In the genomic region with DNA sequence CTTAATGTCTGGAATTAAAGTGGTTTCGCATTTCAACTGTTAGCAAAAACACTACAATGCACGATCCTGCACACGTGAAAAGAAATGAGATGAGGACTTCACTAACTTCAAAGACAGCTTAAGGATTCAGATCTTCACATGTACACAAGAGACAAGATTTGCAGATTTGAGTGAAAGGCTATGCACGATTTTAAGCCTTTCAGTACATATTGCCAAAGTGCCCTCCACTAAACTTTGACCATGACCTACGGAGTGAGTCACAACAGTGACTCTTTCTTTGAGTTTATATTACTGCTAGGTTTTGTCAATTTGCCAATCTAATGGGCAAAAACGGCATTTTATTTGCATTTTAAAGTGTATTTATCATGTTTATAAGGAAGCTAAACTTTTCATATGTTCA, we compare ENCODE assay signal across 18 cellular contexts. TPM values are rescaled to one million over a fixed set of nuclear protein-coding genes. Genes with fewer than 3 reads are reported as not detected.
A peak's percentile ranks its signal among the peaks of the same experiment; 100 is the strongest.
DNase-seq lines count a peak whose midpoint lies in the region; ATAC-seq, FAIRE-seq and TF ChIP-seq lines count a peak whose summit lies in the region.
"Had no signal": no experiment of that assay in that cellular context is flagged by ENCODE, and none has a peak within 500 bp of the region (broad histone marks: within the 10 kb centered on the region; RNA-seq: fewer than 3 reads in every experiment).

No MANE protein-coding gene starts in this region.

- no peak overlapping the region for H3K4me2 ChIP-seq in osteoblast (ENCODE audit: insufficient read depth, low read length)

- H3K79me2 ChIP-seq in osteoblast (ENCODE audit: insufficient read depth, low read length) = no peaks in the 10 kb centered on the region

- intact Hi-C loops in ascending aorta (cut with DNase I) = no loop called here

- H3K36me3 ChIP-seq in ascending aorta = no peaks in the 10 kb centered on the region
- no peaks in the 10 kb centered on the region for H3K36me3 ChIP-seq in osteoblast (ENCODE audit: insufficient read depth, low read length)
- H3K36me3 ChIP-seq: esophagus muscularis mucosa had no signal

- DNase-seq in HFF-Myc (ENCODE audit: extremely low read depth, low read depth) (peak; percentile 17), RKO (ENCODE audit: low spot score) (peak; percentile 43), fibroblast of the aortic adventitia (ENCODE audit: low read depth) (peak; percentile 12), urothelium cell line (ENCODE audit: low spot score) (peak; percentile 9), ascending aorta (ENCODE audit: low spot score in 2 of 2) (no peak), osteoblast (ENCODE audit: insufficient read length, low spot score, missing footprints) (no peak)
- DNase-seq: activated CD4-positive, alpha-beta T cell treated with anti-CD3 and anti-CD28 coated beads for 1 hour; dorsolateral prefrontal cortex; hippocampal formation; kidney; mesendoderm; NCI-H1048; NCI-H2029 treated with DMSO at 0.1 percent for 48 hours; NCI-H524 had no signal

- no peak for FAIRE-seq in urothelium cell line (lab: Jason Lieb, UNC)
- FAIRE-seq: kidney had no signal

- H3K27ac ChIP-seq in ascending aorta = no peak overlapping the region
- H3K27ac ChIP-seq in osteoblast (ENCODE audit: low read depth, low read length) = no peak overlapping the region
- H3K27ac ChIP-seq: dorsolateral prefrontal cortex, esophagus muscularis mucosa had no signal

- H3K4me3 ChIP-seq in HFF-Myc (replicated peaks; ENCODE audit: low read depth, low read length) (no peak overlapping the region), fibroblast of the aortic adventitia (ENCODE audit: low read depth, low read length) (no peak overlapping the region), ascending aorta (no peak overlapping the region), osteoblast (ENCODE audit: insufficient read depth, low read length) (no peak overlapping the region)
- H3K4me3 ChIP-seq: dorsolateral prefrontal cortex, esophagus muscularis mucosa had no signal

- H3K27me3 ChIP-seq in ascending aorta = no peaks in the 10 kb centered on the region
- no peaks in the 10 kb centered on the region for H3K27me3 ChIP-seq in osteoblast (ENCODE audit: insufficient read depth, low read length)
- H3K27me3 ChIP-seq: dorsolateral prefrontal cortex, esophagus muscularis mucosa had no signal

- no peaks in the 10 kb centered on the region for H3K4me1 ChIP-seq in ascending aorta
- H3K4me1 ChIP-seq in osteoblast (ENCODE audit: insufficient read depth, low read length) = no peaks in the 10 kb centered on the region
- H3K4me1 ChIP-seq: esophagus muscularis mucosa had no signal

- no peak for TF ChIP-seq CTCF in HFF-Myc (IDR thresholded peaks at IDR 0.05; ENCODE audit: low read depth, low read length, missing control alignments)
- no peak for TF ChIP-seq CTCF in fibroblast of the aortic adventitia (IDR thresholded peaks at IDR 0.05; ENCODE audit: insufficient read depth, low read length)
- no peak for TF ChIP-seq CTCF in ascending aorta (IDR thresholded peaks at IDR 0.05)
- TF ChIP-seq CTCF in osteoblast (IDR thresholded peaks at IDR 0.05; ENCODE audit: extremely low read depth, low read depth, low read length) = no peak

- ATAC-seq in GM21723 (IDR thresholded peaks at IDR 0.05; ENCODE audit: unreplicated experiment) = no peak
- ATAC-seq: activated T-helper 17 cell treated with anti-CD3 and anti-CD28 coated beads, Interleukin-2, amount 50 U/mL, for 72 hours had no signal

- H2AFZ ChIP-seq in osteoblast (ENCODE audit: low read length) = no peak overlapping the region

- no peaks in the 10 kb centered on the region for H4K20me1 ChIP-seq in osteoblast (ENCODE audit: insufficient read depth, low read length)

- no peaks in the 10 kb centered on the region for H3K9me3 ChIP-seq in ascending aorta
- no peaks in the 10 kb centered on the region for H3K9me3 ChIP-seq in osteoblast (ENCODE audit: low read depth, low read length)
- H3K9me3 ChIP-seq: esophagus muscularis mucosa had no signal

RNA-seq across cellular contexts. Expression of a gene that starts 41.2 kb away (rescaled TPM):
- total RNA-seq in fibroblast of the aortic adventitia (ENCODE audit: low replicate concordance) = not detected in 2 replicates
- not detected for total RNA-seq in ascending aorta
- not detected in 2 replicates for total RNA-seq in osteoblast
- total RNA-seq: cardiac septum, esophagus muscularis mucosa had no signal

Comparison
In these comparisons a context has a peak if more than half of its experiments do, and no peak if none do; other contexts are left out.
1. DNase-seq: peak in HFF-Myc (single experiment), RKO (single experiment), fibroblast of the aortic adventitia (single experiment) and urothelium cell line (single experiment); none in ascending aorta (0 of 2) and osteoblast (single experiment).